ENCODE assay signal across 8 cellular contexts in genomic region chr15:41116116-41116871, GRCh38. TPM values are rescaled to one million over a fixed set of nuclear protein-coding genes. Genes with fewer than 3 reads are reported as not detected.
A peak's percentile ranks its signal among the peaks of the same experiment; 100 is the strongest.
DNase-seq lines count a peak whose midpoint lies in the region; ATAC-seq and TF ChIP-seq lines count a peak whose summit lies in the region.

TSS of gene INO80 (minus strand) at chr15:41116280. CDS start at chr15:41096310, 19,970 bp downstream.

- H3K27me3 ChIP-seq in cardiac muscle cell (no peaks in the 10 kb centered on the region), parathyroid adenoma (ENCODE audit: control insufficient read depth, insufficient read depth, low read length) (no peaks in the 10 kb centered on the region), tibial nerve (peaks cover 0 to 7% of the 10 kb centered on the region in 2 donors)

- H3K4me2 ChIP-seq in parathyroid adenoma (ENCODE audit: low read length) = peak within 1 kb of the TSS; percentile 90

- H3K4me3 Mint-ChIP-seq in activated naive CD8-positive, alpha-beta T cell treated with anti-CD3 and anti-CD28 coated beads, Interleukin-2, amount 50 U/mL, for 24 hours = peak within 1 kb of the TSS; percentile 94

- peaks cover 6% of the 10 kb centered on the region for H3K4me1 ChIP-seq in cardiac muscle cell (ENCODE audit: low read depth)
- peaks cover 3% of the 10 kb centered on the region for H3K4me1 ChIP-seq in parathyroid adenoma
- H3K4me1 ChIP-seq in tibial nerve = peaks cover 0 to 33% (median 10%) of the 10 kb centered on the region in 4 donors

- H3K9ac ChIP-seq in parathyroid adenoma = peak within 1 kb of the TSS; percentile 89

- H3K9me3 ChIP-seq in cardiac muscle cell (ENCODE audit: low read depth) (no peaks in the 10 kb centered on the region), parathyroid adenoma (ENCODE audit: control insufficient read depth, low read length) (no peaks in the 10 kb centered on the region), tibial nerve (no peaks in the 10 kb centered on the region)

- peak within 1 kb of the TSS; percentile 99 for H3K27ac Mint-ChIP-seq in activated naive CD8-positive, alpha-beta T cell treated with anti-CD3 and anti-CD28 coated beads, Interleukin-2, amount 50 U/mL, for 24 hours

- peak within 1 kb of the TSS; percentile 97 for H2AFZ ChIP-seq in parathyroid adenoma

- peaks cover 3% of the 10 kb centered on the region for H3K79me2 ChIP-seq in parathyroid adenoma

- H3K4me1 Mint-ChIP-seq in activated naive CD8-positive, alpha-beta T cell treated with anti-CD3 and anti-CD28 coated beads, Interleukin-2, amount 50 U/mL, for 24 hours = peaks cover 33% of the 10 kb centered on the region

- H3K4me3 ChIP-seq in cardiac muscle cell = peak within 1 kb of the TSS; percentile 81
- peak within 1 kb of the TSS; percentile 98 for H3K4me3 ChIP-seq in parathyroid adenoma (ENCODE audit: low read depth, low read length)
- H3K4me3 ChIP-seq in tibial nerve = peak within 1 kb of the TSS; percentile 95 to 98 (median 96)

- H3K9me3 Mint-ChIP-seq in activated naive CD8-positive, alpha-beta T cell treated with anti-CD3 and anti-CD28 coated beads, Interleukin-2, amount 50 U/mL, for 24 hours = no peaks in the 10 kb centered on the region

- ATAC-seq in HG02759 (IDR thresholded peaks at IDR 0.05; ENCODE audit: unreplicated experiment) = peak; percentile 75
- ATAC-seq in activated naive CD8-positive, alpha-beta T cell treated with anti-CD3 and anti-CD28 coated beads, Interleukin-2, amount 50 U/mL, for 24 hours = peak; percentile 81

- TF ChIP-seq EP300 in tibial nerve (IDR thresholded peaks at IDR 0.05) = peak; percentile 86 to 87

- peak; percentile 65 for TF ChIP-seq POLR2A in GM10847 (IDR thresholded peaks at IDR 0.05; ENCODE audit: extremely low read depth, insufficient read length)
- TF ChIP-seq POLR2A in tibial nerve (IDR thresholded peaks at IDR 0.05) = peak; percentile 34 to 67

- H3K36me3 ChIP-seq in cardiac muscle cell (no peaks in the 10 kb centered on the region), parathyroid adenoma (ENCODE audit: control insufficient read depth, insufficient read depth, low read length) (no peaks in the 10 kb centered on the region), tibial nerve (peaks cover 0 to 7% (median 0%) of the 10 kb centered on the region in 3 donors)

- WGBS in tibial nerve, 2 donors = 0 to 1% methylated on average over 42 to 55 of the region's 61 CpGs

- TF ChIP-seq CTCF in cardiac muscle cell (IDR thresholded peaks at IDR 0.05; ENCODE audit: low read depth, low read length) (no peak), parathyroid adenoma (IDR thresholded peaks at IDR 0.05) (no peak), tibial nerve (IDR thresholded peaks at IDR 0.05) (peak in 2 of 5 experiments; percentile 45 to 56)

- peak within 1 kb of the TSS; percentile 100 for H3K27ac ChIP-seq in cardiac muscle cell
- H3K27ac ChIP-seq in parathyroid adenoma = peak within 1 kb of the TSS; percentile 97
- H3K27ac ChIP-seq in tibial nerve = peak within 1 kb of the TSS; percentile 99 to 100 (median 100)

- H3K27me3 Mint-ChIP-seq in activated naive CD8-positive, alpha-beta T cell treated with anti-CD3 and anti-CD28 coated beads, Interleukin-2, amount 50 U/mL, for 24 hours = no peaks in the 10 kb centered on the region

- peaks cover 16% of the 10 kb centered on the region for H3K36me3 Mint-ChIP-seq in activated naive CD8-positive, alpha-beta T cell treated with anti-CD3 and anti-CD28 coated beads, Interleukin-2, amount 50 U/mL, for 24 hours (ENCODE audit: low read depth)

- DNase-seq in NCI-H1417 treated with DMSO at 0.1 percent for 48 hours (lab: John Stamatoyannopoulos, UW) (peak; percentile 81), SW480 (ENCODE audit: low spot score) (peak; percentile 96), cardiac muscle cell (ENCODE audit: low read depth in 1 of 2, low spot score in 1 of 2) (peak; percentile 99), tibial nerve (ENCODE audit: low spot score in 2 of 2) (peak; percentile 97 to 98)
- DNase-seq in activated naive CD8-positive, alpha-beta T cell treated with anti-CD3 and anti-CD28 coated beads, Interleukin-2, amount 50 U/mL, for 24 hours = peak; percentile 97

RNA-seq across cellular contexts. Expression of gene INO80, which starts in this region (rescaled TPM):
- total RNA-seq in cardiac muscle cell = 14.0 and 18.5 TPM in 2 replicates
- polyA plus RNA-seq in cardiac muscle cell = 6.0 and 6.5 TPM in 2 replicates
- 10 to 100 TPM; 21.6 to 40.8 (median 33.2) TPM for total RNA-seq in tibial nerve

Comparison
In these comparisons a context has a peak if more than half of its experiments do, and no peak if none do; other contexts are left out.
1. Peak in every context shown above with its lines: DNase-seq, ATAC-seq, H3K4me3 ChIP-seq and H3K27ac ChIP-seq.